ENCODE assay signal across 8 cellular contexts in the genomic region with DNA sequence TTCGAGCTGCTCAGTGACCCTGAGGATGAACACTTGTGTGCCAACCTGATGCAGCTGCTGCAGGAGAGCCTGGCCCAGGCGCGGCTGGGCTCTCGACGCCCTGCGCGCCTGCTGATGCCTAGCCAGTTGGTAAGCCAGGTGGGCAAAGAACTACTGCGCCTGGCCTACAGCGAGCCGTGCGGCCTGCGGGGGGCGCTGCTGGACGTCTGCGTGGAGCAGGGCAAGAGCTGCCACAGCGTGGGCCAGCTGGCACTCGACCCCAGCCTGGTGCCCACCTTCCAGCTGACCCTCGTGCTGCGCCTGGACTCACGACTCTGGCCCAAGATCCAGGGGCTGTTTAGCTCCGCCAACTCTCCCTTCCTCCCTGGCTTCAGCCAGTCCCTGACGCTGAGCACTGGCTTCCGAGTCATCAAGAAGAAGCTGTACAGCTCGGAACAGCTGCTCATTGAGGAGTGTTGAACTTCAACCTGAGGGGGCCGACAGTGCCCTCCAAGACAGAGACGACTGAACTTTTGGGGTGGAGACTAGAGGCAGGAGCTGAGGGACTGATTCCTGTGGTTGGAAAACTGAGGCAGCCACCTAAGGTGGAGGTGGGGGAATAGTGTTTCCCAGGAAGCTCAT. TPM values are rescaled to one million over a fixed set of nuclear protein-coding genes. Genes with fewer than 3 reads are reported as not detected.
DNase-seq lines count a peak whose midpoint lies in the region; ATAC-seq lines count a peak whose summit lies in the region.

No MANE protein-coding gene starts in this region.

- H3K36me3 ChIP-seq in H7 (replicated peaks; ENCODE audit: control insufficient read depth, insufficient read depth, low read length) (peaks cover 6% of the 10 kb centered on the region), SJCRH30 (peaks cover 5% of the 10 kb centered on the region; the same call in 1 of the 2 replicates), adipocyte (ENCODE audit: control insufficient read depth, insufficient read depth, low read length, severe bottlenecking) (peaks cover 20% of the 10 kb centered on the region)

- intact Hi-C loops in left cardiac atrium (cut with DNase I) (loop anchor here (5.0 to 10.0 kb wide), 3 partner anchors 42 to 58 kb away; partner anchors contain the start of genes ANAPC16 (in 1 of the 2) and ASCC1 (in 1 of the 2)), posterior cingulate gyrus (cut with DNase I) (loop anchor here (2.0 to 5.0 kb wide), 2 partner anchors 42 to 62 kb away; no protein-coding TSS in a partner anchor)

- peak overlapping the region; percentile 99 for H3K9ac ChIP-seq in adipocyte (ENCODE audit: low read length)

- H3K4me3 ChIP-seq in H7 (ENCODE audit: insufficient read depth, low read depth, low read length) (peak overlapping the region; percentile 98), SJCRH30 (peak overlapping the region; percentile 78), adipocyte (ENCODE audit: low read length) (peak overlapping the region; percentile 97)

- H3K9me3 ChIP-seq in SJCRH30 (replicated peaks) (no peaks in the 10 kb centered on the region), adipocyte (ENCODE audit: control insufficient read depth, low read length) (no peaks in the 10 kb centered on the region)

- peak; percentile 59 to 65 for DNase-seq in AML-193 (lab: John Stamatoyannopoulos, UW)
- DNase-seq in H7: peak; percentile 86
- peak; percentile 72 to 74 for DNase-seq in SJCRH30
- DNase-seq in adipocyte (ENCODE audit: low read depth): peak; percentile 82
- DNase-seq in left cardiac atrium: peak; percentile 77
- peak; percentile 64 to 96 (median 80) for DNase-seq in posterior cingulate gyrus
- DNase-seq in SKM-1 (lab: John Stamatoyannopoulos, UW; ENCODE audit: unreplicated experiment): no peak

- H3K4me1 ChIP-seq in SJCRH30: peaks cover 20% of the 10 kb centered on the region
- H3K4me1 ChIP-seq in adipocyte (ENCODE audit: control insufficient read depth, insufficient read depth, low read length): peaks cover 16% of the 10 kb centered on the region

- peaks cover 5% of the 10 kb centered on the region; the same call in 1 of the 2 replicates for H3K27me3 ChIP-seq in H7 (ENCODE audit: control insufficient read depth, insufficient read depth, low read length)
- H3K27me3 ChIP-seq in SJCRH30: no peaks in the 10 kb centered on the region
- H3K27me3 ChIP-seq in adipocyte (replicated peaks; ENCODE audit: control insufficient read depth, insufficient read depth, low read length): no peaks in the 10 kb centered on the region

- ATAC-seq in left cardiac atrium: peak; percentile 20 to 28
- no peak for ATAC-seq in HG03097 (IDR thresholded peaks at IDR 0.05; ENCODE audit: low FRiP score, unreplicated experiment)

- peak overlapping the region; percentile 78 for H3K27ac ChIP-seq in SJCRH30

RNA-seq across cellular contexts. Expression of gene DDIT4, which starts 1.1 kb away (rescaled TPM):
- 54.2 and 123 TPM in 2 replicates for total RNA-seq in H7 (2014; rRNA removed; shearing (Covaris generic))
- total RNA-seq in SJCRH30 (2014; rRNA removed; shearing (Covaris generic)): 84.5 and 94.2 TPM in 2 replicates
- total RNA-seq in left cardiac atrium: 100 to 1,000 TPM in 1 of 2 donors, 10 to 100 TPM in 1; 88.8 to 112 TPM

RNA-seq across cellular contexts. Expression of gene ASCC1, which starts 58.8 kb away (rescaled TPM):
- 28.0 and 35.4 TPM in 2 replicates for total RNA-seq in H7 (2014; rRNA removed; shearing (Covaris generic))
- 30.0 and 34.9 TPM in 2 replicates for total RNA-seq in SJCRH30 (2014; rRNA removed; shearing (Covaris generic))
- 10 to 100 TPM; 25.2 to 28.1 TPM for total RNA-seq in left cardiac atrium

RNA-seq across cellular contexts. Expression of gene ANAPC16, which starts 59.0 kb away (rescaled TPM):
- total RNA-seq in H7 (2014; rRNA removed; shearing (Covaris generic)): 56.6 and 79.0 TPM in 2 replicates
- 71.9 and 72.2 TPM in 2 replicates for total RNA-seq in SJCRH30 (2014; rRNA removed; shearing (Covaris generic))
- total RNA-seq in left cardiac atrium: 100 to 1,000 TPM; 155 to 168 TPM
